22 cellular contexts compared by ENCODE assay signal in genomic region chr3:75768303-75769017, GRCh38.
"Had no signal": no experiment of that assay in that cellular context is flagged by ENCODE, and none has a peak within 500 bp of the region (broad histone marks: within the 10 kb centered on the region; RNA-seq: fewer than 3 reads in every experiment).

No MANE protein-coding gene starts in this region.

- H3K27me3 Mint-ChIP-seq: naive thymus-derived CD8-positive, alpha-beta T cell; progenitor cell of endocrine pancreas had no signal

- DNase-seq: hippocampal formation; kidney; left colon; left lung; lower lobe of right lung; mammary epithelial cell; mesenchymal stem cell; naive thymus-derived CD8-positive, alpha-beta T cell; ovary; right lobe of liver; stimulated activated CD4-positive, alpha-beta T cell treated with anti-CD3 and anti-CD28 coated beads, Interleukin-1b, Interleukin-23, amount 100 ng/mL, for 48 hours; stimulated activated CD4-positive, alpha-beta T cell treated with anti-CD3 and anti-CD28 coated beads, Interleukin-2, amount 100 ng/mL, for 48 hours; stimulated activated CD4-positive, alpha-beta T cell treated with anti-CD3 and anti-CD28 coated beads, Interleukin-4, amount 100 ng/mL, for 4 hours; stimulated activated naive CD4-positive, alpha-beta T cell; stomach; testis; thyroid gland; trophoblast cell; upper lobe of right lung had no signal

- H3K4me1 ChIP-seq: left lung, lower lobe of right lung, right atrium auricular region, right lobe of liver, stomach, testis, thyroid gland, upper lobe of right lung had no signal

- ATAC-seq: left colon; left lung; lower lobe of right lung; naive thymus-derived CD8-positive, alpha-beta T cell; right lobe of liver; upper lobe of right lung had no signal

- H3K36me3 ChIP-seq: ovary, upper lobe of right lung had no signal

- H3K9me3 ChIP-seq: testis, thyroid gland had no signal

- H3K4me3 ChIP-seq: left lung, lower lobe of right lung, ovary, right atrium auricular region, right lobe of liver, smooth muscle cell, stomach, testis, thyroid gland, upper lobe of right lung had no signal

- H3K27ac Mint-ChIP-seq: naive thymus-derived CD8-positive, alpha-beta T cell; progenitor cell of endocrine pancreas had no signal

- H3K27me3 ChIP-seq: left lung, ovary, right atrium auricular region, right lobe of liver, stomach, testis, thyroid gland, upper lobe of right lung had no signal

- H3K27ac ChIP-seq: left lung, lower lobe of right lung, ovary, right atrium auricular region, right lobe of liver, stomach, testis, thyroid gland, upper lobe of right lung had no signal
